Comparison of ENCODE assay signal across 1 cellular context in genomic region chr3:49673715-49674490, GRCh38.
TF ChIP-seq lines count a peak whose summit lies in the region.

Gene APEH, plus strand, starts transcription at chr3:49674351. Its CDS starts 51 bp downstream, at chr3:49674402.

TF ChIP-seq in K562, 482 proteins besides CTCF, POLR2A, EP300 and RAD21 (continued from another document and continues in another):
- TF ChIP-seq, protein P1, sequence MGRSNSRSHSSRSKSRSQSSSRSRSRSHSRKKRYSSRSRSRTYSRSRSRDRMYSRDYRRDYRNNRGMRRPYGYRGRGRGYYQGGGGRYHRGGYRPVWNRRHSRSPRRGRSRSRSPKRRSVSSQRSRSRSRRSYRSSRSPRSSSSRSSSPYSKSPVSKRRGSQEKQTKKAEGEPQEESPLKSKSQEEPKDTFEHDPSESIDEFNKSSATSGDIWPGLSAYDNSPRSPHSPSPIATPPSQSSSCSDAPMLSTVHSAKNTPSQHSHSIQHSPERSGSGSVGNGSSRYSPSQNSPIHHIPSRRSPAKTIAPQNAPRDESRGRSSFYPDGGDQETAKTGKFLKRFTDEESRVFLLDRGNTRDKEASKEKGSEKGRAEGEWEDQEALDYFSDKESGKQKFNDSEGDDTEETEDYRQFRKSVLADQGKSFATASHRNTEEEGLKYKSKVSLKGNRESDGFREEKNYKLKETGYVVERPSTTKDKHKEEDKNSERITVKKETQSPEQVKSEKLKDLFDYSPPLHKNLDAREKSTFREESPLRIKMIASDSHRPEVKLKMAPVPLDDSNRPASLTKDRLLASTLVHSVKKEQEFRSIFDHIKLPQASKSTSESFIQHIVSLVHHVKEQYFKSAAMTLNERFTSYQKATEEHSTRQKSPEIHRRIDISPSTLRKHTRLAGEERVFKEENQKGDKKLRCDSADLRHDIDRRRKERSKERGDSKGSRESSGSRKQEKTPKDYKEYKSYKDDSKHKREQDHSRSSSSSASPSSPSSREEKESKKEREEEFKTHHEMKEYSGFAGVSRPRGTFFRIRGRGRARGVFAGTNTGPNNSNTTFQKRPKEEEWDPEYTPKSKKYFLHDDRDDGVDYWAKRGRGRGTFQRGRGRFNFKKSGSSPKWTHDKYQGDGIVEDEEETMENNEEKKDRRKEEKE (IDR thresholded peaks at IDR 0.05; ENCODE audit: borderline replicate concordance in 1 of 2, control insufficient read depth in 1 of 2, low read depth in 2 of 2, low read length in 1 of 2), result peak in 1 of 2 experiments; percentile 68; a peak in 1 of 4 replicates
- TF ChIP-seq, protein P2, sequence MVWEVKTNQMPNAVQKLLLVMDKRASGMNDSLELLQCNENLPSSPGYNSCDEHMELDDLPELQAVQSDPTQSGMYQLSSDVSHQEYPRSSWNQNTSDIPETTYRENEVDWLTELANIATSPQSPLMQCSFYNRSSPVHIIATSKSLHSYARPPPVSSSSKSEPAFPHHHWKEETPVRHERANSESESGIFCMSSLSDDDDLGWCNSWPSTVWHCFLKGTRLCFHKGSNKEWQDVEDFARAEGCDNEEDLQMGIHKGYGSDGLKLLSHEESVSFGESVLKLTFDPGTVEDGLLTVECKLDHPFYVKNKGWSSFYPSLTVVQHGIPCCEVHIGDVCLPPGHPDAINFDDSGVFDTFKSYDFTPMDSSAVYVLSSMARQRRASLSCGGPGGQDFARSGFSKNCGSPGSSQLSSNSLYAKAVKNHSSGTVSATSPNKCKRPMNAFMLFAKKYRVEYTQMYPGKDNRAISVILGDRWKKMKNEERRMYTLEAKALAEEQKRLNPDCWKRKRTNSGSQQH (CRISPR knock-in tag; IDR thresholded peaks at IDR 0.05), result 0 out of 2 replicates have a peak, but pooled peaks have one; percentile 38
- TF ChIP-seq U2AF1 (optimal IDR thresholded peaks at IDR 0.05; ENCODE audit: low read depth, low read length) (no peak), ZNF431 (CRISPR knock-in tag; IDR thresholded peaks at IDR 0.05) (no peak), TSHZ1 (CRISPR knock-in tag; IDR thresholded peaks at IDR 0.05) (no peak), NR2C2 (CRISPR knock-in tag; IDR thresholded peaks at IDR 0.05) (no peak), NR2C2 (tag; IDR thresholded peaks at IDR 0.05) (peak; percentile 69; the same call in 1 of the 2 replicates), EWSR1 (IDR thresholded peaks at IDR 0.05; ENCODE audit: borderline replicate concordance, low read depth, partially characterized antibody) (no peak), ELK3 (CRISPR knock-in tag; IDR thresholded peaks at IDR 0.05) (no peak), ELF2 (CRISPR knock-in tag; IDR thresholded peaks at IDR 0.05) (no peak; the same call in 1 of the 2 replicates), RNF219 (CRISPR knock-in tag; IDR thresholded peaks at IDR 0.05) (no peak), MCM3 (IDR thresholded peaks at IDR 0.05) (no peak), PML (IDR thresholded peaks at IDR 0.05; ENCODE audit: low read length) (no peak), RBFOX2 (IDR thresholded peaks at IDR 0.05; ENCODE audit: low read depth, low read length) (peak; percentile 92), ZBTB11 (CRISPR knock-in tag; IDR thresholded peaks at IDR 0.05) (peak; percentile 86 to 97 (median 94); a peak in 5 of 6 replicates), TAL1 (IDR thresholded peaks at IDR 0.05) (no peak), L3MBTL2 (IDR thresholded peaks at IDR 0.05) (peak; percentile 81), KDM4B (IDR thresholded peaks at IDR 0.05; ENCODE audit: borderline replicate concordance in 2 of 2, low read depth in 1 of 2) (no peak), C11orf30 (IDR thresholded peaks at IDR 0.05; ENCODE audit: low read depth) (peak; percentile 66; the same call in 1 of the 2 replicates)
- TF ChIP-seq, protein P3, sequence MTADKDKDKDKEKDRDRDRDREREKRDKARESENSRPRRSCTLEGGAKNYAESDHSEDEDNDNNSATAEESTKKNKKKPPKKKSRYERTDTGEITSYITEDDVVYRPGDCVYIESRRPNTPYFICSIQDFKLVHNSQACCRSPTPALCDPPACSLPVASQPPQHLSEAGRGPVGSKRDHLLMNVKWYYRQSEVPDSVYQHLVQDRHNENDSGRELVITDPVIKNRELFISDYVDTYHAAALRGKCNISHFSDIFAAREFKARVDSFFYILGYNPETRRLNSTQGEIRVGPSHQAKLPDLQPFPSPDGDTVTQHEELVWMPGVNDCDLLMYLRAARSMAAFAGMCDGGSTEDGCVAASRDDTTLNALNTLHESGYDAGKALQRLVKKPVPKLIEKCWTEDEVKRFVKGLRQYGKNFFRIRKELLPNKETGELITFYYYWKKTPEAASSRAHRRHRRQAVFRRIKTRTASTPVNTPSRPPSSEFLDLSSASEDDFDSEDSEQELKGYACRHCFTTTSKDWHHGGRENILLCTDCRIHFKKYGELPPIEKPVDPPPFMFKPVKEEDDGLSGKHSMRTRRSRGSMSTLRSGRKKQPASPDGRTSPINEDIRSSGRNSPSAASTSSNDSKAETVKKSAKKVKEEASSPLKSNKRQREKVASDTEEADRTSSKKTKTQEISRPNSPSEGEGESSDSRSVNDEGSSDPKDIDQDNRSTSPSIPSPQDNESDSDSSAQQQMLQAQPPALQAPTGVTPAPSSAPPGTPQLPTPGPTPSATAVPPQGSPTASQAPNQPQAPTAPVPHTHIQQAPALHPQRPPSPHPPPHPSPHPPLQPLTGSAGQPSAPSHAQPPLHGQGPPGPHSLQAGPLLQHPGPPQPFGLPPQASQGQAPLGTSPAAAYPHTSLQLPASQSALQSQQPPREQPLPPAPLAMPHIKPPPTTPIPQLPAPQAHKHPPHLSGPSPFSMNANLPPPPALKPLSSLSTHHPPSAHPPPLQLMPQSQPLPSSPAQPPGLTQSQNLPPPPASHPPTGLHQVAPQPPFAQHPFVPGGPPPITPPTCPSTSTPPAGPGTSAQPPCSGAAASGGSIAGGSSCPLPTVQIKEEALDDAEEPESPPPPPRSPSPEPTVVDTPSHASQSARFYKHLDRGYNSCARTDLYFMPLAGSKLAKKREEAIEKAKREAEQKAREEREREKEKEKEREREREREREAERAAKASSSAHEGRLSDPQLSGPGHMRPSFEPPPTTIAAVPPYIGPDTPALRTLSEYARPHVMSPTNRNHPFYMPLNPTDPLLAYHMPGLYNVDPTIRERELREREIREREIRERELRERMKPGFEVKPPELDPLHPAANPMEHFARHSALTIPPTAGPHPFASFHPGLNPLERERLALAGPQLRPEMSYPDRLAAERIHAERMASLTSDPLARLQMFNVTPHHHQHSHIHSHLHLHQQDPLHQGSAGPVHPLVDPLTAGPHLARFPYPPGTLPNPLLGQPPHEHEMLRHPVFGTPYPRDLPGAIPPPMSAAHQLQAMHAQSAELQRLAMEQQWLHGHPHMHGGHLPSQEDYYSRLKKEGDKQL (CRISPR knock-in tag; IDR thresholded peaks at IDR 0.05; ENCODE audit: borderline replicate concordance), result no peak
- TF ChIP-seq, protein P4, sequence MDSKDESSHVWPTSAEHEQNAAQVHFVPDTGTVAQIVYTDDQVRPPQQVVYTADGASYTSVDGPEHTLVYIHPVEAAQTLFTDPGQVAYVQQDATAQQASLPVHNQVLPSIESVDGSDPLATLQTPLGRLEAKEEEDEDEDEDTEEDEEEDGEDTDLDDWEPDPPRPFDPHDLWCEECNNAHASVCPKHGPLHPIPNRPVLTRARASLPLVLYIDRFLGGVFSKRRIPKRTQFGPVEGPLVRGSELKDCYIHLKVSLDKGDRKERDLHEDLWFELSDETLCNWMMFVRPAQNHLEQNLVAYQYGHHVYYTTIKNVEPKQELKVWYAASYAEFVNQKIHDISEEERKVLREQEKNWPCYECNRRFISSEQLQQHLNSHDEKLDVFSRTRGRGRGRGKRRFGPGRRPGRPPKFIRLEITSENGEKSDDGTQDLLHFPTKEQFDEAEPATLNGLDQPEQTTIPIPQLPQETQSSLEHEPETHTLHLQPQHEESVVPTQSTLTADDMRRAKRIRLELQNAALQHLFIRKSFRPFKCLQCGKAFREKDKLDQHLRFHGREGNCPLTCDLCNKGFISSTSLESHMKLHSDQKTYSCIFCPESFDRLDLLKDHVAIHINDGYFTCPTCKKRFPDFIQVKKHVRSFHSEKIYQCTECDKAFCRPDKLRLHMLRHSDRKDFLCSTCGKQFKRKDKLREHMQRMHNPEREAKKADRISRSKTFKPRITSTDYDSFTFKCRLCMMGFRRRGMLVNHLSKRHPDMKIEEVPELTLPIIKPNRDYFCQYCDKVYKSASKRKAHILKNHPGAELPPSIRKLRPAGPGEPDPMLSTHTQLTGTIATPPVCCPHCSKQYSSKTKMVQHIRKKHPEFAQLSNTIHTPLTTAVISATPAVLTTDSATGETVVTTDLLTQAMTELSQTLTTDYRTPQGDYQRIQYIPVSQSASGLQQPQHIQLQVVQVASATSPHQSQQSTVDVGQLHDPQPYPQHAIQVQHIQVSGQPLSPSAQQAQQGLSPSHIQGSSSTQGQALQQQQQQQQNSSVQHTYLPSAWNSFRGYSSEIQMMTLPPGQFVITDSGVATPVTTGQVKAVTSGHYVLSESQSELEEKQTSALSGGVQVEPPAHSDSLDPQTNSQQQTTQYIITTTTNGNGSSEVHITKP (IDR thresholded peaks at IDR 0.05; ENCODE audit: partially characterized antibody), result peak; percentile 77
